Comparison of ENCODE assay signal across 28 cellular contexts in the genomic region with DNA sequence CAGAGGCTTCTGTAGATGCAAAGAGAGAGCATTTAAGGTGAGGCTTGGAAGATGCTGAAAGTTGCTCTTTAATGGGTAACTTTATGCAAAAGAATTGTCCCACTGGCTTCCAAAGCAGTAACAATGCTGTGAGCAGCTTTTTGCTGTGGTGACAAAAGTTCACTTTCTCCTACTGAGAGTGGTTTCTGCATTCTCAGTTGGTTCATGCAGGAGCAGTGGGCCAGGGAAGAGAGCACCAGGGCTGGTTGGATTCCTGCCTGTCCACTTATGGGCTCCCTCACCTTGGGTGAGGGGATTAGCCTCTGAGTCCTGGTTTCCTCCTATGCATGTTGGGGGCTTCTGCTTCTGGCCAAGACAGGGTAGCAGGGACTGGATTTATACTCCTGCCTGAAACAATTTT. TPM values are rescaled to one million over a fixed set of nuclear protein-coding genes. Genes with fewer than 3 reads are reported as not detected.
"Had no signal": no experiment of that assay in that cellular context is flagged by ENCODE, and none has a peak within 500 bp of the region (broad histone marks: within the 10 kb centered on the region; RNA-seq: fewer than 3 reads in every experiment).

No MANE protein-coding gene starts in this region.

- H3K27me3 ChIP-seq: ascending aorta had no signal

- H3K36me3 ChIP-seq: ascending aorta had no signal

- H3K27ac ChIP-seq: ascending aorta, VCaP had no signal

- H3K4me1 ChIP-seq: ascending aorta had no signal

- H3K4me3 ChIP-seq: ascending aorta had no signal

- H3K9me3 ChIP-seq: ascending aorta had no signal

- DNase-seq: activated B cell treated with CpG ODN at 0.5 μM for 24 hours; activated CD4-positive, alpha-beta memory T cell treated with anti-CD3 and anti-CD28 coated beads, Interleukin-2, amount 10 ng/mL, durations not matched to agents 7 days and 5 days; activated CD4-positive, alpha-beta T cell treated with anti-CD3 and anti-CD28 coated beads for 48 hours; activated CD4-positive, alpha-beta T cell treated with anti-CD3 and anti-CD28 coated beads, Interleukin-2, amount 10 ng/mL, durations not matched to agents 7 days and 5 days; activated CD4-positive, alpha-beta T cell treated with anti-CD3 and anti-CD28 coated beads, Interleukin-2, amount 50 U/mL, for 48 hours; activated CD4-positive, CD25-positive, alpha-beta regulatory T cell treated with anti-CD3 and anti-CD28 coated beads, Interleukin-2, amount 50 U/mL, for 72 hours; activated CD8-positive, alpha-beta memory T cell treated with anti-CD3 and anti-CD28 coated beads for 24 hours; activated CD8-positive, alpha-beta memory T cell treated with anti-CD3 and anti-CD28 coated beads, Interleukin-2, amount 10 ng/mL, durations not matched to agents 7 days and 5 days; activated CD8-positive, alpha-beta memory T cell treated with anti-CD3 and anti-CD28 coated beads, Interleukin-2, amount 50 U/mL, for 48 hours; activated CD8-positive, alpha-beta T cell treated with anti-CD3 and anti-CD28 coated beads, Interleukin-2, amount 10 ng/mL, durations not matched to agents 7 days and 5 days; activated effector memory CD4-positive, alpha-beta T cell treated with Interleukin-2 at 50 U/mL for 16 hours; activated gamma-delta T cell; activated naive CD4-positive, alpha-beta T cell treated with anti-CD3 and anti-CD28 coated beads, Interleukin-2, amount 10 ng/mL, durations not matched to agents 7 days and 5 days; activated naive CD4-positive, alpha-beta T cell treated with Interleukin-2 at 50 U/mL for 16 hours; activated naive CD8-positive, alpha-beta T cell treated with anti-CD3 and anti-CD28 coated beads, Interleukin-2, amount 10 ng/mL, durations not matched to agents 7 days and 5 days; activated naive CD8-positive, alpha-beta T cell treated with anti-CD3 and anti-CD28 coated beads, Interleukin-2, amount 50 U/mL, for 24 hours; activated T-cell treated with anti-CD3 and anti-CD28 coated beads, Interleukin-2, amount 50 U/mL, for 24 hours; activated T-cell treated with anti-CD3 and anti-CD28 coated beads, Interleukin-2, amount 50 U/mL, for 48 hours; amygdala; anterior cingulate cortex; central memory CD4-positive, alpha-beta T cell; T-helper 1 cell; T-helper 2 cell; T-helper 9 cell had no signal

- ATAC-seq: activated CD8-positive, alpha-beta memory T cell treated with anti-CD3 and anti-CD28 coated beads, Interleukin-2, amount 10 ng/mL, durations not matched to agents 7 days and 5 days; activated CD8-positive, alpha-beta T cell treated with anti-CD3 and anti-CD28 coated beads, Interleukin-2, amount 10 ng/mL, durations not matched to agents 7 days and 5 days; activated naive CD8-positive, alpha-beta T cell treated with anti-CD3 and anti-CD28 coated beads, Interleukin-2, amount 50 U/mL, for 24 hours had no signal

RNA-seq across cellular contexts. Expression of a gene that starts 46.8 kb away (rescaled TPM):
- total RNA-seq: activated B cell treated with CpG ODN at 0.5 μM for 24 hours; activated CD4-positive, alpha-beta memory T cell treated with anti-CD3 and anti-CD28 coated beads, Interleukin-2, amount 10 ng/mL, durations not matched to agents 7 days and 5 days; activated CD4-positive, alpha-beta T cell treated with anti-CD3 and anti-CD28 coated beads, Interleukin-2, amount 10 ng/mL, durations not matched to agents 7 days and 5 days; activated CD8-positive, alpha-beta memory T cell treated with anti-CD3 and anti-CD28 coated beads, Interleukin-2, amount 10 ng/mL, durations not matched to agents 7 days and 5 days; activated T-helper 2 cell treated with anti-CD3 and anti-CD28 coated beads, Interferon-gamma antibody, Interleukin-2, Interleukin-4, amounts not matched to agents 10 μg/mL and 5 μg/mL and 100 μg/mL, durations not matched to agents 14 hours and 24 hours and 36 hours; ascending aorta; bronchial epithelial cell had no signal
